ENCODE assay signal across 19 cellular contexts in genomic region chr2:216774180-216774579, GRCh38.
DNase-seq lines count a peak whose midpoint lies in the region; ATAC-seq, FAIRE-seq and TF ChIP-seq lines count a peak whose summit lies in the region.
"Had no signal": no experiment of that assay in that cellular context is flagged by ENCODE, and none has a peak within 500 bp of the region (broad histone marks: within the 10 kb centered on the region; RNA-seq: fewer than 3 reads in every experiment).

No MANE protein-coding gene starts in this region.

- WGBS in GM23248 (ENCODE audit: low coverage in 1 of 2, low lambda C conversion rate in 2 of 2, missing lambda C conversion rate in 2 of 2), 2 experiments = 83 to 90% methylated on average over 6 of the region's 6 CpGs

- H3K4me1 Mint-ChIP-seq in astrocyte (ENCODE audit: low read depth, unreplicated experiment) = peaks cover 37% of the 10 kb centered on the region
- H3K4me1 Mint-ChIP-seq: activated CD8-positive, alpha-beta memory T cell treated with anti-CD3 and anti-CD28 coated beads, Interleukin-2, amount 10 ng/mL, durations not matched to agents 7 days and 5 days had no signal

- H3K79me2 ChIP-seq in GM23248 (ENCODE audit: insufficient read depth) (no peaks in the 10 kb centered on the region), astrocyte (ENCODE audit: insufficient read depth, low read length) (no peaks in the 10 kb centered on the region)

- no peak for TF ChIP-seq CTCF in astrocyte (IDR thresholded peaks at IDR 0.05; ENCODE audit: insufficient read depth, low read depth, low read length)

- H4K20me1 ChIP-seq in GM23248 (ENCODE audit: insufficient read depth) = no peaks in the 10 kb centered on the region
- no peaks in the 10 kb centered on the region for H4K20me1 ChIP-seq in astrocyte (ENCODE audit: insufficient read depth, low read length)

- peaks cover 8% of the 10 kb centered on the region for H3F3A ChIP-seq in GM23248 (ENCODE audit: insufficient read depth)

- H3K9ac ChIP-seq in GM23248 (peak overlapping the region; percentile 72), astrocyte (ENCODE audit: low read length) (peak overlapping the region; percentile 85), skeletal muscle tissue (ENCODE audit: low read depth in 1 of 3, low read length in 3 of 3) (peak overlapping the region; percentile 45 to 83 (median 63))

- peak; percentile 64 for FAIRE-seq in astrocyte (lab: Jason Lieb, UNC)
- FAIRE-seq: GM12891 had no signal

- ATAC-seq in HG02840 (IDR thresholded peaks at IDR 0.05; ENCODE audit: low FRiP score, unreplicated experiment) = no peak
- ATAC-seq in HG03280 (IDR thresholded peaks at IDR 0.05; ENCODE audit: unreplicated experiment) = no peak
- ATAC-seq: activated CD4-positive, CD25-positive, alpha-beta regulatory T cell treated with anti-CD3 and anti-CD28 coated beads, Interleukin-2, amount 50 U/mL, for 24 hours; activated CD8-positive, alpha-beta memory T cell treated with anti-CD3 and anti-CD28 coated beads, Interleukin-2, amount 10 ng/mL, durations not matched to agents 7 days and 5 days had no signal

- H3K4me2 ChIP-seq in GM23248 (ENCODE audit: unreplicated experiment) = peak overlapping the region; percentile 82
- peak overlapping the region; percentile 84 for H3K4me2 ChIP-seq in astrocyte (ENCODE audit: low read length)

- H3K36me3 ChIP-seq in GM23248 (ENCODE audit: low read depth) (no peaks in the 10 kb centered on the region), astrocyte (ENCODE audit: insufficient read depth, low read length) (no peaks in the 10 kb centered on the region), skeletal muscle tissue (ENCODE audit: control insufficient read depth in 3 of 3, insufficient read depth in 3 of 3, low read length in 3 of 3) (no peaks in the 10 kb centered on the region)
- H3K36me3 ChIP-seq: colonic mucosa had no signal

- peaks cover 4% of the 10 kb centered on the region for H3K27me3 Mint-ChIP-seq in astrocyte (ENCODE audit: low read depth, unreplicated experiment)
- H3K27me3 Mint-ChIP-seq: activated CD8-positive, alpha-beta memory T cell treated with anti-CD3 and anti-CD28 coated beads, Interleukin-2, amount 10 ng/mL, durations not matched to agents 7 days and 5 days had no signal

- no peaks in the 10 kb centered on the region for H3K9me3 ChIP-seq in GM23248 (ENCODE audit: low read depth)
- H3K9me3 ChIP-seq in astrocyte (ENCODE audit: insufficient read depth, low read depth, low read length) = no peaks in the 10 kb centered on the region
- peaks cover 0 to 2% (median 2%) of the 10 kb centered on the region in 3 donors for H3K9me3 ChIP-seq in skeletal muscle tissue (ENCODE audit: control insufficient read depth in 3 of 3, low read length in 3 of 3)
- H3K9me3 ChIP-seq: colonic mucosa had no signal

- H3K27me3 ChIP-seq in GM23248 (replicated peaks; ENCODE audit: insufficient read depth) (no peaks in the 10 kb centered on the region), astrocyte (ENCODE audit: insufficient read depth, low read length) (no peaks in the 10 kb centered on the region), skeletal muscle tissue (ENCODE audit: control insufficient read depth in 3 of 3, insufficient read depth in 3 of 3, low read length in 3 of 3) (no peaks in the 10 kb centered on the region)
- H3K27me3 ChIP-seq: colonic mucosa had no signal

- H3K9me3 Mint-ChIP-seq in astrocyte (ENCODE audit: unreplicated experiment) = peaks cover 2% of the 10 kb centered on the region
- H3K9me3 Mint-ChIP-seq: activated T-helper 2 cell treated with anti-CD3 and anti-CD28 coated beads, Interferon-gamma antibody, Interleukin-2, Interleukin-4, amounts not matched to agents 10 μg/mL and 5 μg/mL and 100 μg/mL, durations not matched to agents 14 hours and 24 hours and 36 hours had no signal

- H3K27ac ChIP-seq in GM23248 = peak overlapping the region; percentile 91
- peak overlapping the region; percentile 98 for H3K27ac ChIP-seq in astrocyte (ENCODE audit: low read depth, low read length)
- H3K27ac ChIP-seq in skeletal muscle tissue (ENCODE audit: low read depth, low read length) = peak overlapping the region; percentile 99
- H3K27ac ChIP-seq: HL-60 had no signal

- H3K4me3 Mint-ChIP-seq in astrocyte (ENCODE audit: unreplicated experiment) = peak overlapping the region; percentile 54
- H3K4me3 Mint-ChIP-seq: activated CD8-positive, alpha-beta memory T cell treated with anti-CD3 and anti-CD28 coated beads, Interleukin-2, amount 10 ng/mL, durations not matched to agents 7 days and 5 days had no signal

- H3K4me1 ChIP-seq in GM23248 (ENCODE audit: insufficient read depth) = peaks cover 21% of the 10 kb centered on the region
- H3K4me1 ChIP-seq in astrocyte (ENCODE audit: insufficient read depth, low read length) = peaks cover 29% of the 10 kb centered on the region
- H3K4me1 ChIP-seq in skeletal muscle tissue (ENCODE audit: control insufficient read depth in 3 of 3, insufficient read depth in 3 of 3, low read length in 3 of 3) = peaks cover 32 to 42% (median 36%) of the 10 kb centered on the region in 3 donors
- H3K4me1 ChIP-seq: colonic mucosa had no signal

- in situ Hi-C loops in GM23248 (cut with MboI) = no loop called here

- no peaks in the 10 kb centered on the region for H3K9me2 ChIP-seq in GM23248 (ENCODE audit: insufficient read depth)

- H3K36me3 Mint-ChIP-seq in astrocyte (ENCODE audit: low read depth, unreplicated experiment) = no peaks in the 10 kb centered on the region
- H3K36me3 Mint-ChIP-seq: activated CD8-positive, alpha-beta memory T cell treated with anti-CD3 and anti-CD28 coated beads, Interleukin-2, amount 10 ng/mL, durations not matched to agents 7 days and 5 days had no signal

- DNase-seq in GM23248 (no peak), astrocyte (ENCODE audit: low read depth) (peak; percentile 57), kidney tubule cell (ENCODE audit: low spot score) (peak; percentile 51), activated gamma-delta T cell (lab: John Stamatoyannopoulos, UW) (no peak)
- DNase-seq: activated CD8-positive, alpha-beta memory T cell treated with anti-CD3 and anti-CD28 coated beads, Interleukin-2, amount 10 ng/mL, durations not matched to agents 7 days and 5 days; colonic mucosa; GDM1; mesendoderm; NCI-H2029 treated with DMSO at 0.1 percent for 48 hours; NCI-H446 treated with DMSO at 0.1 percent for 48 hours; SIG-M5; stimulated activated CD4-positive, alpha-beta T cell treated with anti-CD3 and anti-CD28 coated beads, Interleukin-1b, Interleukin-23, amount 100 ng/mL, for 48 hours had no signal

- H3K4me3 ChIP-seq in GM23248 (no peak overlapping the region), astrocyte (ENCODE audit: insufficient read depth, low read depth, low read length) (peak overlapping the region; percentile 29), skeletal muscle tissue (ENCODE audit: low read length in 3 of 3) (peak overlapping the region in 2 of 3 donors; percentile 45 to 60)
- H3K4me3 ChIP-seq: colonic mucosa had no signal

- H2AFZ ChIP-seq in GM23248 (peak overlapping the region; percentile 46; the same call in 1 of the 2 replicates), astrocyte (ENCODE audit: low read depth, low read length) (peak overlapping the region; percentile 45)

- peak overlapping the region; percentile 99 for H3K27ac Mint-ChIP-seq in astrocyte (ENCODE audit: unreplicated experiment)
- H3K27ac Mint-ChIP-seq: activated CD8-positive, alpha-beta memory T cell treated with anti-CD3 and anti-CD28 coated beads, Interleukin-2, amount 10 ng/mL, durations not matched to agents 7 days and 5 days; activated T-helper 2 cell treated with anti-CD3 and anti-CD28 coated beads, Interferon-gamma antibody, Interleukin-2, Interleukin-4, amounts not matched to agents 10 μg/mL and 5 μg/mL and 100 μg/mL, durations not matched to agents 14 hours and 24 hours and 36 hours had no signal

Comparison
In these comparisons a context has a peak if more than half of its experiments do, and no peak if none do; other contexts are left out.
1. DNase-seq: peak in astrocyte (single experiment) and kidney tubule cell (single experiment); none in GM23248 (single experiment) and activated gamma-delta T cell (single experiment).
2. Peak in every context shown above with its lines, with median percentiles within 50 percentile points of each other: H3K27ac ChIP-seq and H3K9ac ChIP-seq.